In genomic region chr21:28904961-28905435, GRCh38 we compare ENCODE assay signal across 18 cellular contexts.
DNase-seq lines count a peak whose midpoint lies in the region; ATAC-seq, FAIRE-seq and TF ChIP-seq lines count a peak whose summit lies in the region.
"Had no signal": no experiment of that assay in that cellular context is flagged by ENCODE, and none has a peak within 500 bp of the region (broad histone marks: within the 10 kb centered on the region; RNA-seq: fewer than 3 reads in every experiment).

No MANE protein-coding gene starts in this region.

- no peak for FAIRE-seq in small intestine (lab: Jason Lieb, UNC)
- FAIRE-seq in RCC 7860 (lab: Jason Lieb, UNC) = no peak
- FAIRE-seq: A204.1 had no signal

- 14 to 62% (median 20%) methylated on average over 1 of the region's 1 CpG for WGBS in small intestine, 3 donors

- H3K4me1 ChIP-seq in Panc1 (ENCODE audit: control insufficient read depth, insufficient read depth, low read length) (peaks cover 8% of the 10 kb centered on the region; the same call in 1 of the 2 replicates), small intestine (ENCODE audit: control insufficient read depth in 2 of 2, insufficient read depth in 1 of 2, low read depth in 1 of 2, low read length in 1 of 2) (no peaks in the 10 kb centered on the region)
- H3K4me1 ChIP-seq: BLaER1 had no signal

- H3K27me3 ChIP-seq in Panc1 (ENCODE audit: control insufficient read depth, insufficient read depth, low read length) = no peaks in the 10 kb centered on the region
- H3K27me3 ChIP-seq in small intestine (ENCODE audit: control insufficient read depth in 2 of 2, insufficient read depth in 2 of 2, low read length in 2 of 2) = no peaks in the 10 kb centered on the region
- H3K27me3 ChIP-seq: BLaER1 had no signal

- H3K27ac ChIP-seq in Panc1 (ENCODE audit: low read length) (peak overlapping the region; percentile 88), small intestine (ENCODE audit: low read depth in 1 of 2, low read length in 1 of 2) (no peak overlapping the region)
- H3K27ac ChIP-seq: BLaER1 had no signal

- POLR2A ChIA-PET in Panc1 (lab: Charles Lee) = no interaction called here

- CTCF ChIA-PET in Panc1 (lab: Charles Lee) = no interaction called here

- BruUV-seq in Panc1 (replicated peaks; lab: Mats Ljungman, UMichigan) = no TSS peak

- H3K36me3 ChIP-seq in Panc1 (ENCODE audit: control insufficient read depth, insufficient read depth, low read length) (no peaks in the 10 kb centered on the region), small intestine (ENCODE audit: control insufficient read depth in 2 of 2, insufficient read depth in 2 of 2, low read length in 2 of 2) (no peaks in the 10 kb centered on the region)
- H3K36me3 ChIP-seq: BLaER1 had no signal

- no peak overlapping the region for H3K4me3 ChIP-seq in Panc1 (ENCODE audit: low read depth in 2 of 2, low read length in 2 of 2)
- no peak overlapping the region for H3K4me3 ChIP-seq in small intestine (ENCODE audit: low read depth in 1 of 2, low read length in 2 of 2)
- H3K4me3 ChIP-seq: BLaER1 had no signal

- peak; percentile 93 for ATAC-seq in Panc1

- intact Hi-C loops in Panc1 (cut with micrococcal nuclease; ENCODE audit: unreplicated experiment) = no loop called here

- in situ Hi-C loops in Panc1 (cut with HindIII; ENCODE audit: low pct_unique_long_range_greater_than_20kb, low sequenced_read_pairs) = no loop called here

- no peak for TF ChIP-seq CTCF in Panc1 (IDR thresholded peaks at IDR 0.05)

- DNase-seq in EH (ENCODE audit: low read depth) (peak; percentile 38), Panc1 (ENCODE audit: low read depth, low spot score) (no peak), kidney tubule cell (ENCODE audit: low spot score) (peak; percentile 36), small intestine (peak; percentile 51), AML-193 (lab: John Stamatoyannopoulos, UW) (no peak), T-helper 1 cell (no peak), RCC 7860 (ENCODE audit: low spot score) (no peak)
- DNase-seq: Calu3; CD4-positive, alpha-beta memory T cell; DMS79; GDM1; GOT3; NCI-H1105; NCI-H1694; NCI-H2081 treated with DMSO at 0.1 percent for 48 hours; NCI-H524 had no signal

- H3K9me3 ChIP-seq in Panc1 (ENCODE audit: control insufficient read depth, insufficient read depth, low read depth, low read length) (no peaks in the 10 kb centered on the region), small intestine (ENCODE audit: control insufficient read depth, low read depth) (no peaks in the 10 kb centered on the region)

Comparison
In these comparisons a context has a peak if more than half of its experiments do, and no peak if none do; other contexts are left out.
1. DNase-seq: peak in EH (single experiment), kidney tubule cell (single experiment) and small intestine (single experiment); none in Panc1 (single experiment), AML-193 (0 of 2), T-helper 1 cell (0 of 5) and RCC 7860 (single experiment).